8 cellular contexts compared by ENCODE assay signal in genomic region chr20:19889011-19889953, GRCh38.
A peak's percentile ranks its signal among the peaks of the same experiment; 100 is the strongest.
DNase-seq lines count a peak whose midpoint lies in the region; ATAC-seq lines count a peak whose summit lies in the region.

No MANE protein-coding gene starts in this region.

- DNase-seq in GM03348 (ENCODE audit: low spot score) (peak; percentile 85), hepatic stellate cell (ENCODE audit: low spot score) (peak; percentile 75), skeletal muscle cell (ENCODE audit: low read depth) (peak; percentile 39), D341Med (ENCODE audit: low spot score) (no peak)
- DNase-seq in stimulated activated CD4-positive, alpha-beta T cell treated with anti-CD3 and anti-CD28 coated beads, Interleukin-12 subunit alpha, Interleukin-12 subunit beta, amount 100 ng/mL, for 4 hours, result no peak

- peak overlapping the region; percentile 89 for H3K27ac ChIP-seq in angular gyrus (ENCODE audit: low read depth, low read length)

- H3K4me3 ChIP-seq in skeletal muscle cell (ENCODE audit: low read depth, low read length), result peak overlapping the region; percentile 24

- ATAC-seq in HG03196 (IDR thresholded peaks at IDR 0.05; ENCODE audit: unreplicated experiment), result no peak
- no peak for ATAC-seq in GM21360 (IDR thresholded peaks at IDR 0.05; ENCODE audit: unreplicated experiment)

Comparison
In these comparisons a context has a peak if more than half of its experiments do, and no peak if none do; other contexts are left out.
1. DNase-seq: peak in GM03348 (single experiment), hepatic stellate cell (single experiment) and skeletal muscle cell (single experiment); none in stimulated activated CD4-positive, alpha-beta T cell treated with anti-CD3 and anti-CD28 coated beads, Interleukin-12 subunit alpha, Interleukin-12 subunit beta, amount 100 ng/mL, for 4 hours (single experiment) and D341Med (single experiment).